Comparison of ENCODE assay signal across 8 cellular contexts in genomic region chr10:42782446-42783180, GRCh38. TPM values are rescaled to one million over a fixed set of nuclear protein-coding genes. Genes with fewer than 3 reads are reported as not detected.
A peak's percentile ranks its signal among the peaks of the same experiment; 100 is the strongest.
DNase-seq lines count a peak whose midpoint lies in the region; ATAC-seq, FAIRE-seq and TF ChIP-seq lines count a peak whose summit lies in the region.

TSS of gene BMS1 (plus strand) at chr10:42782795. CDS start at chr10:42784395, 1,600 bp downstream.

- FAIRE-seq in GM12891 (lab: Jason Lieb, UNC): peak; percentile 76

- DNase-seq in GM12891 (ENCODE audit: insufficient read length, low spot score) (peak; percentile 77), NCI-H1417 treated with DMSO at 0.1 percent for 48 hours (lab: John Stamatoyannopoulos, UW) (peak; percentile 82), SW 1271 (lab: John Stamatoyannopoulos, UW) (peak; percentile 64 to 87), Right ventricle myocardium inferior (ENCODE audit: missing footprints) (peak; percentile 92), ovary (peak; percentile 80 to 90 (median 85))
- DNase-seq in activated naive CD8-positive, alpha-beta T cell treated with anti-CD3 and anti-CD28 coated beads, Interleukin-2, amount 50 U/mL, for 16 hours (ENCODE audit: low read depth, low spot score): peak; percentile 82

- no peak for TF ChIP-seq EP300 in ovary (IDR thresholded peaks at IDR 0.05)

- H3K27ac ChIP-seq in ovary (peak within 1 kb of the TSS; percentile 66), thymus (ENCODE audit: low read depth) (peak within 1 kb of the TSS; percentile 88)

- peak within 1 kb of the TSS; percentile 92 for H3K4me3 ChIP-seq in ovary
- peak within 1 kb of the TSS; percentile 70 for H3K4me3 ChIP-seq in thymus (ENCODE audit: low read length)

- whole genome bisulfite sequencing in ovary, 3 donors: 0% methylated on average over 57 to 60 of the region's 60 CpGs
- under 1% methylated on average over 60 of the region's 60 CpGs for WGBS in thymus

- H3K4me1 ChIP-seq in ovary (ENCODE audit: insufficient read depth): peaks cover 6% of the 10 kb centered on the region
- H3K4me1 ChIP-seq in thymus (ENCODE audit: control insufficient read depth, insufficient read depth, low read length): peaks cover 11% of the 10 kb centered on the region

- intact Hi-C loops in Right ventricle myocardium inferior (cut with DNase I) (loop anchor here (1.0 to 10.0 kb wide), 3 partner anchors 29 to 228 kb away; partner anchors contain the start of gene ZNF33B), ovary (cut with DNase I) (loop anchor here in 1 of 4 donors (5.0 kb wide), 1 partner anchor 655 kb away; the partner anchor contains the start of gene ZNF487)

- no peaks in the 10 kb centered on the region for H3K36me3 ChIP-seq in ovary
- peaks cover 10% of the 10 kb centered on the region for H3K36me3 ChIP-seq in thymus (ENCODE audit: control insufficient read depth, insufficient read depth)

- TF ChIP-seq POLR2A in GM12891 (IDR thresholded peaks at IDR 0.05; ENCODE audit: low read depth, low read length): no peak; the same call in none of the 2 replicates
- peak; percentile 71 for TF ChIP-seq POLR2A in ovary (IDR thresholded peaks at IDR 0.05)

- no peaks in the 10 kb centered on the region for H3K9me3 ChIP-seq in ovary
- H3K9me3 ChIP-seq in thymus (ENCODE audit: control insufficient read depth): no peaks in the 10 kb centered on the region

- H3K27me3 ChIP-seq in ovary (no peaks in the 10 kb centered on the region), thymus (ENCODE audit: control insufficient read depth, insufficient read depth) (no peaks in the 10 kb centered on the region)

- ATAC-seq in HG02798 (IDR thresholded peaks at IDR 0.05; ENCODE audit: poor library complexity, unreplicated experiment): peak; percentile 98
- ATAC-seq in Right ventricle myocardium inferior: peak; percentile 96

- TF ChIP-seq CTCF in ovary (IDR thresholded peaks at IDR 0.05): no peak

TF ChIP-seq in GM12891, 5 proteins besides CTCF, POLR2A, EP300 and RAD21:
- peak; percentile 99 for TF ChIP-seq TAF1 (IDR thresholded peaks at IDR 0.05; ENCODE audit: low read depth, low read length)
- peak; percentile 92; the same call in 1 of the 2 replicates for TF ChIP-seq POU2F2 (IDR thresholded peaks at IDR 0.05; ENCODE audit: low read depth, low read length)
- TF ChIP-seq POLR2AphosphoS5 (IDR thresholded peaks at IDR 0.05; ENCODE audit: low read depth, low read length): peak; percentile 92
- TF ChIP-seq SPI1 (IDR thresholded peaks at IDR 0.05; ENCODE audit: low read depth, low read length): 0 out of 2 replicates have a peak, but pooled peaks have one; percentile 8
- TF ChIP-seq PAX5 (IDR thresholded peaks at IDR 0.05; ENCODE audit: insufficient read depth, low read length, severe bottlenecking): no peak

RNA-seq across cellular contexts. Expression of gene BMS1, which starts in this region (rescaled TPM):
- 13.7 TPM for polyA plus RNA-seq in GM12891 (2012; ENCODE audit: low read depth, missing spikeins)
- total RNA-seq in Right ventricle myocardium inferior (15.0 TPM), ovary (10 to 100 TPM; 10.0 to 16.0 (median 14.1) TPM)
- polyA plus RNA-seq in ovary (10 to 100 TPM in 1 of 2 donors, 1 to 10 TPM in 1; 8.4 to 13.3 TPM), thymus (10.1 TPM)

Comparison
In these comparisons a context has a peak if more than half of its experiments do, and no peak if none do; other contexts are left out.
1. Peak in every context shown above with its lines: DNase-seq, ATAC-seq, H3K4me3 ChIP-seq and H3K27ac ChIP-seq.